In the genomic region with DNA sequence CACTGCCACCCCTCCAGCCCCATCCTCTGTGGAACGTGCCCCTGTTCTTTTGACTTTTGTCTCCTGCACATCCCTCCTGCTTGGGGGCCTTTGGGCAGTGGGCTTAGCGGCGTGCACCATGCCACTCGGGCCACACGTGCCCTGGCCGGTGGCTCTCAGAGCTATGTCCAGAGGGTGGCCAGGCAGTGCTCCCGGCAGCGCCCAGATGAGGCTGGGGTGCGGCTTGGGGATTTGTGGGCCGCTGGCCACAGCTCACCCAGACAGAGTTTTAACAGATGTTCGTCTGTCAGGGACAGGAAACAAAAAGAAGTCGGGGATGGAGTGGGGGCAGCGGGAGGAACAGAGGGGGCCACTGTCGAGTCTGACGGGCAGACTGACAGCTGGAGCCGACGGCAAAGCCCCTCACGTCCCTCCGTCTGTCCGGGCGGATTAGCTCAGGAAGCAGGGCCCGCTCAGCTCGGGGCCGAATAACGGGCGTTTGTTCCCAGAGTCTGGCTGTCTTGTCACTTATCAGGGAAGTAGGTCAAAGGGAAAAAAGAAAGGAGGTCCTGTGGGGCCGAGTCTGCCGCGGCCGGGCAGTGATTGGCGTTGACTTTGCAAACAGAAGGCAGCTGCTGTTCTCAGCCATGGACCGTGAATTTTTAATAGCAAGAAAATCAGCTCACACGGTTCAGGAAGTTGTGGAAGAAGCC, we compare ENCODE assay signal across 9 cellular contexts.
DNase-seq lines count a peak whose midpoint lies in the region; ATAC-seq and TF ChIP-seq lines count a peak whose summit lies in the region.
"Had no signal": no experiment of that assay in that cellular context is flagged by ENCODE, and none has a peak within 500 bp of the region (broad histone marks: within the 10 kb centered on the region; RNA-seq: fewer than 3 reads in every experiment).

No MANE protein-coding gene starts in this region.

- no peak for ATAC-seq in stimulated activated naive CD8-positive, alpha-beta T cell treated with anti-CD3 and anti-CD28 coated beads, Interleukin-15, amount 100 ng/mL, for 72 hours
- no peak for ATAC-seq in HG03095 (IDR thresholded peaks at IDR 0.05; ENCODE audit: unreplicated experiment)
- ATAC-seq in GM21723 (IDR thresholded peaks at IDR 0.05; ENCODE audit: unreplicated experiment) = no peak

- intact Hi-C loops in dendritic cell treated with granulocyte-macrophage colony-stimulating factor and Interleukin-4, amounts not matched to agents 40 ng/mL and 50 ng/mL, for 4 days (cut with micrococcal nuclease) = no loop called here

- no peak for TF ChIP-seq POLR2A in tibial nerve (IDR thresholded peaks at IDR 0.05)

- H3K27me3 ChIP-seq in tibial nerve = no peaks in the 10 kb centered on the region

- H3K27ac ChIP-seq in tibial nerve = peak overlapping the region; percentile 59 to 85 (median 75)
- H3K27ac ChIP-seq: 22Rv1 had no signal

- H3K4me1 Mint-ChIP-seq in dendritic cell treated with granulocyte-macrophage colony-stimulating factor and Interleukin-4, amounts not matched to agents 40 ng/mL and 50 ng/mL, for 4 days (ENCODE audit: low read depth) = peaks cover 65% of the 10 kb centered on the region
- H3K4me1 Mint-ChIP-seq in stimulated activated naive CD8-positive, alpha-beta T cell treated with anti-CD3 and anti-CD28 coated beads, Interleukin-15, amount 100 ng/mL, for 72 hours = peaks cover 6% of the 10 kb centered on the region

- TF ChIP-seq EP300 in tibial nerve (IDR thresholded peaks at IDR 0.05) = peak in 1 of 2 donors; percentile 21

- H3K27me3 Mint-ChIP-seq in dendritic cell treated with granulocyte-macrophage colony-stimulating factor and Interleukin-4, amounts not matched to agents 40 ng/mL and 50 ng/mL, for 4 days = peaks cover 46% of the 10 kb centered on the region
- no peaks in the 10 kb centered on the region for H3K27me3 Mint-ChIP-seq in stimulated activated naive CD8-positive, alpha-beta T cell treated with anti-CD3 and anti-CD28 coated beads, Interleukin-15, amount 100 ng/mL, for 72 hours

- no peak for TF ChIP-seq CTCF in tibial nerve (IDR thresholded peaks at IDR 0.05)

- no peaks in the 10 kb centered on the region for H3K9me3 Mint-ChIP-seq in dendritic cell treated with granulocyte-macrophage colony-stimulating factor and Interleukin-4, amounts not matched to agents 40 ng/mL and 50 ng/mL, for 4 days
- peaks cover 0 to 8% of the 10 kb centered on the region in 2 donors for H3K9me3 Mint-ChIP-seq in stimulated activated naive CD8-positive, alpha-beta T cell treated with anti-CD3 and anti-CD28 coated beads, Interleukin-15, amount 100 ng/mL, for 72 hours

- no peaks in the 10 kb centered on the region for H3K36me3 ChIP-seq in tibial nerve

- H3K4me3 Mint-ChIP-seq in dendritic cell treated with granulocyte-macrophage colony-stimulating factor and Interleukin-4, amounts not matched to agents 40 ng/mL and 50 ng/mL, for 4 days = peak overlapping the region; percentile 37
- H3K4me3 Mint-ChIP-seq in stimulated activated naive CD8-positive, alpha-beta T cell treated with anti-CD3 and anti-CD28 coated beads, Interleukin-15, amount 100 ng/mL, for 72 hours = no peak overlapping the region

- 11% methylated on average over 33 of the region's 33 CpGs for WGBS in tibial nerve, 2 donors

- peak overlapping the region; percentile 77 for H3K27ac Mint-ChIP-seq in dendritic cell treated with granulocyte-macrophage colony-stimulating factor and Interleukin-4, amounts not matched to agents 40 ng/mL and 50 ng/mL, for 4 days
- H3K27ac Mint-ChIP-seq in stimulated activated naive CD8-positive, alpha-beta T cell treated with anti-CD3 and anti-CD28 coated beads, Interleukin-15, amount 100 ng/mL, for 72 hours = peak overlapping the region in 1 of 2 donors; percentile 60

- H3K4me3 ChIP-seq in tibial nerve = peak overlapping the region in 1 of 4 donors; percentile 20

- peaks cover 6 to 65% (median 40%) of the 10 kb centered on the region in 4 donors for H3K4me1 ChIP-seq in tibial nerve

- peaks cover 6% of the 10 kb centered on the region for H3K36me3 Mint-ChIP-seq in dendritic cell treated with granulocyte-macrophage colony-stimulating factor and Interleukin-4, amounts not matched to agents 40 ng/mL and 50 ng/mL, for 4 days (ENCODE audit: low read depth)

- DNase-seq in DMS 273 (lab: John Stamatoyannopoulos, UW; ENCODE audit: unreplicated experiment) = peak; percentile 55
- no peak for DNase-seq in DMS 273 treated with DMSO at 0.1 percent for 48 hours (lab: John Stamatoyannopoulos, UW)
- DNase-seq in medulla oblongata (ENCODE audit: extremely low spot score) = peak; percentile 75
- DNase-seq in tibial nerve (ENCODE audit: low spot score in 2 of 2) = no peak
- DNase-seq in stimulated activated naive CD8-positive, alpha-beta T cell treated with anti-CD3 and anti-CD28 coated beads, Interleukin-15, amount 100 ng/mL, for 72 hours = no peak

- H3K9me3 ChIP-seq in tibial nerve = no peaks in the 10 kb centered on the region

Comparison
In these comparisons a context has a peak if more than half of its experiments do, and no peak if none do; other contexts are left out.
1. DNase-seq: peak in DMS 273 (single experiment) and medulla oblongata (single experiment); none in DMS 273 treated with DMSO at 0.1 percent for 48 hours (single experiment), tibial nerve (0 of 2) and stimulated activated naive CD8-positive, alpha-beta T cell treated with anti-CD3 and anti-CD28 coated beads, Interleukin-15, amount 100 ng/mL, for 72 hours (0 of 2).